In the genomic region with DNA sequence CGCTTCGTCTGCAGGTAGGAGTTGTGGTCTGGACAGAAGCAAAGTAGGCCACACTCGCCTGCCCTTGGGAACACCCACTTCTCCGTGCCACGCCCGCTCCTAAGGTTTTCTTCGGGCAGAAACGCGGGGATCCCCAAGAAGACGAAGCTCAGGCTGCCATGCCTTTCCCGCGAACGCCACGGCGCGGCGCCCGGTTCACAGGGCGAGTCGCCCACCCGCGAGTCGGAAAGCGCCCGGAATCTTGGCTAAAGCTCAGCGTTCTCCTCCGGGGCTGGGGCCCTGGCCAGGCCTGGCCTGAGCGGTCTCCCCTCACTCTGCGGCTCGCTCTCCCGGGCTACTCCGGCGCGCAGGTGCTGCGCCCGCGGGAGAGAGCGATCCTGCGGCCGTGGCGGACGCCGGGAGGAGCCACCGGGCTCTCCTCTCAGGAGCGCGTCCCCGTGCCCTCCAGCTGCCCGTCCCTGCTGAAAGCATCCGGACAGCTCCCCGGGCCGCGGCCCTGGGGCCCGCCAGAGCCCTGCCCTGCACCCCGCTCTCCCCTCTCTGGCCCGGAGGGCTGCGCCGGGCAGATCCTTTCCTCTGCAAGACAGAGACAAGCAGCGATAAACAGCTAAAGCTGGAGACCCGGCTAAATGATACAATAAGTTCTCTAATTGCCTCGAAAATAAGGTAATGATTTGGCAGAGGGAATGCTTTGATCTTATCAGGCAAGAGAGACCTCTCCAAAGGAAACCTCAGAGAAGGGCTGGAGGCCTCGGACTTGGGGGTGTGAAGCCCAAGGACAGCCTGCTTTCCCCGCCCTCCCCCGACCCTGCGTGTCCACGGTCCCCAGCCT, we compare ENCODE assay signal across 9 cellular contexts. TPM values are rescaled to one million over a fixed set of nuclear protein-coding genes. Genes with fewer than 3 reads are reported as not detected.
DNase-seq lines count a peak whose midpoint lies in the region; ATAC-seq and TF ChIP-seq lines count a peak whose summit lies in the region.
"Had no signal": no experiment of that assay in that cellular context is flagged by ENCODE, and none has a peak within 500 bp of the region (broad histone marks: within the 10 kb centered on the region; RNA-seq: fewer than 3 reads in every experiment).

No MANE protein-coding gene starts in this region.

- no peaks in the 10 kb centered on the region for H3K9me3 Mint-ChIP-seq in HFFc6
- H3K9me3 Mint-ChIP-seq in activated T-cell treated with anti-CD3 and anti-CD28 coated beads, Interleukin-2, amount 50 U/mL, for 24 hours, result no peaks in the 10 kb centered on the region
- no peaks in the 10 kb centered on the region for H3K9me3 Mint-ChIP-seq in stimulated activated naive B cell treated with anti-CD40 and anti-IgM and Interleukin-4, amounts not matched to agents 10 μg/mL and 1 μg/mL and 100 μg/mL, for 72 hours

- 0 out of 2 replicates have a peak, but pooled peaks cover 1% of the 10 kb centered on the region for H3K27me3 Mint-ChIP-seq in HFFc6 (ENCODE audit: insufficient read depth)
- H3K27me3 Mint-ChIP-seq in activated T-cell treated with anti-CD3 and anti-CD28 coated beads, Interleukin-2, amount 50 U/mL, for 24 hours, result peaks cover 76% of the 10 kb centered on the region
- peaks cover 55 to 69% of the 10 kb centered on the region in 2 donors for H3K27me3 Mint-ChIP-seq in stimulated activated naive B cell treated with anti-CD40 and anti-IgM and Interleukin-4, amounts not matched to agents 10 μg/mL and 1 μg/mL and 100 μg/mL, for 72 hours

- H3K27ac Mint-ChIP-seq in HFFc6, result 0 out of 2 replicates have a peak overlapping the region, but pooled peaks have one; percentile 29
- H3K27ac Mint-ChIP-seq in activated T-cell treated with anti-CD3 and anti-CD28 coated beads, Interleukin-2, amount 50 U/mL, for 24 hours, result no peak overlapping the region
- H3K27ac Mint-ChIP-seq in stimulated activated naive B cell treated with anti-CD40 and anti-IgM and Interleukin-4, amounts not matched to agents 10 μg/mL and 1 μg/mL and 100 μg/mL, for 72 hours, result no peak overlapping the region

- TF ChIP-seq CTCF in HFFc6 (IDR thresholded peaks at IDR 0.05), result peak; percentile 81

- peak; percentile 56 for DNase-seq in Caki2 (ENCODE audit: low read depth)
- DNase-seq in HFFc6, result peak; percentile 68
- peak; percentile 13 to 27 for DNase-seq in NOMO-1 (lab: John Stamatoyannopoulos, UW; ENCODE audit: unreplicated experiment in 2 of 2)
- peak; percentile 76 for DNase-seq in activated T-cell treated with anti-CD3 and anti-CD28 coated beads, Interleukin-2, amount 50 U/mL, for 24 hours
- peak; percentile 64 for DNase-seq in mucosa of gallbladder (ENCODE audit: low spot score)
- peak; percentile 33 for DNase-seq in stimulated activated naive B cell treated with anti-CD40 and anti-IgM and Interleukin-4, amounts not matched to agents 10 μg/mL and 1 μg/mL and 100 μg/mL, for 72 hours

- in situ Hi-C loops in Caki2 (cut with HindIII; ENCODE audit: low pct_unique_long_range_greater_than_20kb, low sequenced_read_pairs), result no loop called here

- H3K4me1 Mint-ChIP-seq in HFFc6 (ENCODE audit: low read depth), result peaks cover 20% of the 10 kb centered on the region
- H3K4me1 Mint-ChIP-seq in activated T-cell treated with anti-CD3 and anti-CD28 coated beads, Interleukin-2, amount 50 U/mL, for 24 hours (ENCODE audit: low read depth), result peaks cover 10% of the 10 kb centered on the region
- peaks cover 22 to 23% of the 10 kb centered on the region in 2 donors for H3K4me1 Mint-ChIP-seq in stimulated activated naive B cell treated with anti-CD40 and anti-IgM and Interleukin-4, amounts not matched to agents 10 μg/mL and 1 μg/mL and 100 μg/mL, for 72 hours

- ATAC-seq in esophagus mucosa (peak; percentile 67), HG03520 (IDR thresholded peaks at IDR 0.05; ENCODE audit: unreplicated experiment) (no peak)
- peak; percentile 68 to 73 for ATAC-seq in stimulated activated naive B cell treated with anti-CD40 and anti-IgM and Interleukin-4, amounts not matched to agents 10 μg/mL and 1 μg/mL and 100 μg/mL, for 72 hours (replicated peaks)

- H3K36me3 Mint-ChIP-seq in HFFc6 (ENCODE audit: low read depth), result no peaks in the 10 kb centered on the region
- no peaks in the 10 kb centered on the region for H3K36me3 Mint-ChIP-seq in activated T-cell treated with anti-CD3 and anti-CD28 coated beads, Interleukin-2, amount 50 U/mL, for 24 hours (ENCODE audit: low read depth)
- no peaks in the 10 kb centered on the region for H3K36me3 Mint-ChIP-seq in stimulated activated naive B cell treated with anti-CD40 and anti-IgM and Interleukin-4, amounts not matched to agents 10 μg/mL and 1 μg/mL and 100 μg/mL, for 72 hours

- peak overlapping the region; percentile 82 for H3K4me3 Mint-ChIP-seq in HFFc6
- peak overlapping the region; percentile 53 for H3K4me3 Mint-ChIP-seq in activated T-cell treated with anti-CD3 and anti-CD28 coated beads, Interleukin-2, amount 50 U/mL, for 24 hours
- H3K4me3 Mint-ChIP-seq in stimulated activated naive B cell treated with anti-CD40 and anti-IgM and Interleukin-4, amounts not matched to agents 10 μg/mL and 1 μg/mL and 100 μg/mL, for 72 hours, result peak overlapping the region; percentile 77 to 79

RNA-seq across cellular contexts. Expression of gene WNT2B, which starts 6.7 kb away (rescaled TPM):
- 0.23 and 0.37 TPM in 2 replicates for total RNA-seq in Caki2 (2014; rRNA removed; shearing (Covaris generic); ENCODE audit: low replicate concordance)
- 1 to 10 TPM; 1.9 to 3.8 (median 3.5) TPM for total RNA-seq in HFFc6 (2021; fragmentation: NEBNext Ultra II Directional; extraction: Animal tissue kit (Norgen Biotek cat#: 25700))
- 4.4 TPM for total RNA-seq in esophagus mucosa
- 8.1 TPM for total RNA-seq in mucosa of gallbladder
- total RNA-seq: T-helper 2 cell treated with Interferon-gamma antibody and Interleukin-4, amounts not matched to agents 100 ng/mL and 5 ng/mL, for 36 hours had no signal

Comparison
In these comparisons a context has a peak if more than half of its experiments do, and no peak if none do; other contexts are left out.
1. DNase-seq: peak in every context shown above with its lines; median percentile 76 in activated T-cell treated with anti-CD3 and anti-CD28 coated beads, Interleukin-2, amount 50 U/mL, for 24 hours; 68 in HFFc6; 64 in mucosa of gallbladder; 56 in Caki2; 33 in stimulated activated naive B cell treated with anti-CD40 and anti-IgM and Interleukin-4, amounts not matched to agents 10 μg/mL and 1 μg/mL and 100 μg/mL, for 72 hours; 20 in NOMO-1.